10 cellular contexts compared by ENCODE assay signal in the genomic region with DNA sequence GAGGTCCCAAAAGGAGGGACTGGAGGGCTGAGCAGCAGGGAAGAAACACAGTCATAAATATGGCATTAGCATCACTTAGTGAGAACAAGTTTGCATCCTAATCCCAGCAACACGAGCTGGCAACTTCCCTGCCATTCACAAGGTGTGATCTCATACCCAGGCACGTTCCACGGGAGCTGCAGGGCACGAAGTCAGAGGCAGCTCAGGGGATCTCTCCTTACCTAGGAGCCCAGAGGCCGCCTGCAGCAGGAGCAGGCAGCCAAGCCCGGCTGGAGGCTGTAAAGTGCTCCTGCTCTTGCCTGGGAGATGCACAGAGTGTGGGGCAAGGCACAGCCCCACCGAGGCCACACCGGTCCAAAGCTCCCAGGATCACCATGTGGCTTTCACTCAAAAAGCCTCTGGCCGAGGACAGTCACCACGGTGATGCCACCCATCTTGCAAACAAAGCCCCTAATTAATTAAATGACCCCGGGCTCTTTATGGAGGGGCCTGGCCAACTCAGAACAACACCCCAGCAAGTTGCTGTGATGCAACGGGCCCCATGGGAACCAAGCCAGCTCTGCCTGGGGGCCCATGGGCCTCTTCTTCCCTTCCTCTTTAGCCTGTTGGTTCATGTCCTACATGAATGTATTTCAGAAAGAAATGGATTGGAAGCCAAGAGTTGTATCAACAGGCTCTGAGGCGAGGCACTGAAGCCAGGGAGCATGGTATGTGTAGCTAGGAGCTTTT. TPM values are rescaled to one million over a fixed set of nuclear protein-coding genes. Genes with fewer than 3 reads are reported as not detected.
DNase-seq lines count a peak whose midpoint lies in the region; ATAC-seq and TF ChIP-seq lines count a peak whose summit lies in the region.
"Had no signal": no experiment of that assay in that cellular context is flagged by ENCODE, and none has a peak within 500 bp of the region (broad histone marks: within the 10 kb centered on the region; RNA-seq: fewer than 3 reads in every experiment).

No MANE protein-coding gene starts in this region.

- H3K27me3 Mint-ChIP-seq in neural progenitor cell (ENCODE audit: insufficient read depth, low read depth), result peaks cover 6% of the 10 kb centered on the region

- H3K9me3 Mint-ChIP-seq in neural progenitor cell, result no peaks in the 10 kb centered on the region

- no peaks in the 10 kb centered on the region for H3K9me3 ChIP-seq in BLaER1 treated with 17β-estradiol and CSF1 and Interleukin-3, amounts not matched to agents 10 nM and 100 nM (replicated peaks in 1 of 11)
- H3K9me3 ChIP-seq in neural progenitor cell (ENCODE audit: low read depth), result no peaks in the 10 kb centered on the region

- H3K4me3 ChIP-seq in BLaER1 treated with 17β-estradiol and CSF1 and Interleukin-3, amounts not matched to agents 10 nM and 100 nM, result no peak overlapping the region
- no peak overlapping the region for H3K4me3 ChIP-seq in neural progenitor cell

- H3K27ac ChIP-seq in BLaER1 treated with 17β-estradiol and CSF1 and Interleukin-3, amounts not matched to agents 10 nM and 100 nM, result peak overlapping the region in 9 of 11 experiments; percentile 34 to 76 (median 52); a peak in 15 of 22 replicates
- H3K27ac ChIP-seq in cingulate gyrus (ENCODE audit: low read depth, low read length) (peak overlapping the region; percentile 83), neural progenitor cell (no peak overlapping the region)

- DNase-seq in NCI-H1105 treated with DMSO at 0.1 percent for 48 hours (lab: John Stamatoyannopoulos, UW) (peak; percentile 50), neural progenitor cell (ENCODE audit: low spot score) (no peak), NCI-H524 treated with DMSO at 0.1 percent for 48 hours (lab: John Stamatoyannopoulos, UW) (no peak), inferior parietal cortex (ENCODE audit: extremely low spot score) (no peak), GM10266 (ENCODE audit: extremely low spot score) (no peak)
- DNase-seq: activated T-cell treated with anti-CD3 and anti-CD28 coated beads for 4 hours, KG1 had no signal

- H3K9ac ChIP-seq in BLaER1 treated with 17β-estradiol and CSF1 and Interleukin-3, amounts not matched to agents 10 nM and 100 nM, result peak overlapping the region in 4 of 11 experiments; percentile 19 to 63 (median 42); a peak in 5 of 22 replicates
- H3K9ac ChIP-seq in neural progenitor cell, result no peak overlapping the region

- ATAC-seq in GM18511 (IDR thresholded peaks at IDR 0.05; ENCODE audit: unreplicated experiment), result no peak

- H3K27ac Mint-ChIP-seq in neural progenitor cell, result no peak overlapping the region

- H3F3A ChIP-seq in neural progenitor cell (ENCODE audit: low read depth), result peaks cover 14% of the 10 kb centered on the region

- TF ChIP-seq CTCF in neural progenitor cell (IDR thresholded peaks at IDR 0.05) (no peak), GM10266 (IDR thresholded peaks at IDR 0.05; ENCODE audit: control insufficient read depth, insufficient read depth, low read depth, missing control alignments) (no peak)

- peaks cover 0 to 7% (median 0%) of the 10 kb centered on the region in 11 experiments; a peak in 1 of 22 replicates for H3K27me3 ChIP-seq in BLaER1 treated with 17β-estradiol and CSF1 and Interleukin-3, amounts not matched to agents 10 nM and 100 nM
- H3K27me3 ChIP-seq in neural progenitor cell, result no peaks in the 10 kb centered on the region

- peaks cover 53% of the 10 kb centered on the region for H3K79me2 ChIP-seq in neural progenitor cell (ENCODE audit: low read depth)

- peaks cover 18 to 44% (median 21%) of the 10 kb centered on the region in 10 experiments for H3K4me1 ChIP-seq in BLaER1 treated with 17β-estradiol and CSF1 and Interleukin-3, amounts not matched to agents 10 nM and 100 nM
- peaks cover 66% of the 10 kb centered on the region for H3K4me1 ChIP-seq in neural progenitor cell

- H3K4me1 Mint-ChIP-seq in neural progenitor cell, result peaks cover 98% of the 10 kb centered on the region

- H3K4me2 ChIP-seq in BLaER1 treated with 17β-estradiol and CSF1 and Interleukin-3, amounts not matched to agents 10 nM and 100 nM, result peak overlapping the region; percentile 60 to 95 (median 78)
- no peak overlapping the region for H3K4me2 ChIP-seq in neural progenitor cell

- peaks cover 0 to 4% (median 0%) of the 10 kb centered on the region in 11 experiments; a peak in 2 of 22 replicates for H4K20me1 ChIP-seq in BLaER1 treated with 17β-estradiol and CSF1 and Interleukin-3, amounts not matched to agents 10 nM and 100 nM
- H4K20me1 ChIP-seq in neural progenitor cell (ENCODE audit: low read depth), result peaks cover 74% of the 10 kb centered on the region

- no peak overlapping the region for H2AFZ ChIP-seq in neural progenitor cell (replicated peaks)

- no peaks in the 10 kb centered on the region for H3K36me3 ChIP-seq in BLaER1 treated with 17β-estradiol and CSF1 and Interleukin-3, amounts not matched to agents 10 nM and 100 nM
- H3K36me3 ChIP-seq in neural progenitor cell, result no peaks in the 10 kb centered on the region

- H3K36me3 Mint-ChIP-seq in neural progenitor cell, result peaks cover 1% of the 10 kb centered on the region

- H3K4me3 Mint-ChIP-seq in neural progenitor cell, result peak overlapping the region; percentile 19

RNA-seq across cellular contexts. Expression of a gene that starts 26.5 kb away (rescaled TPM):
- 11.9 and 18.8 TPM in 2 replicates for total RNA-seq in neural progenitor cell (ENCODE audit: low replicate concordance)
